ENCODE assay signal across 19 cellular contexts in genomic region chr22:20123364-20124082, GRCh38. TPM values are rescaled to one million over a fixed set of nuclear protein-coding genes. Genes with fewer than 3 reads are reported as not detected.
DNase-seq lines count a peak whose midpoint lies in the region; ATAC-seq, FAIRE-seq and TF ChIP-seq lines count a peak whose summit lies in the region.
"Had no signal": no experiment of that assay in that cellular context is flagged by ENCODE, and none has a peak within 500 bp of the region (broad histone marks: within the 10 kb centered on the region; RNA-seq: fewer than 3 reads in every experiment).

No MANE protein-coding gene starts in this region.

- in situ Hi-C loops in brain microvascular endothelial cell (cut with HindIII; ENCODE audit: low pct_ligation_motif_present, low sequenced_read_pairs) = no loop called here

- H3K4me3 ChIP-seq in CD8-positive, alpha-beta T cell (ENCODE audit: low read depth, low read length) = no peak overlapping the region
- no peak overlapping the region for H3K4me3 ChIP-seq in effector memory CD4-positive, alpha-beta T cell (ENCODE audit: insufficient read depth, low read depth, low read length, poor library complexity, severe bottlenecking)
- H3K4me3 ChIP-seq in trophoblast cell (ENCODE audit: low read depth, low read length) (no peak overlapping the region), brain microvascular endothelial cell (ENCODE audit: low read depth, low read length) (no peak overlapping the region), stomach (no peak overlapping the region)

- no peak overlapping the region for H2BK5ac ChIP-seq in trophoblast cell (ENCODE audit: low read depth, low read length, poor library complexity)

- TF ChIP-seq POLR2A in GM12891 (IDR thresholded peaks at IDR 0.05; ENCODE audit: low read depth, low read length) (peak; percentile 22), stomach (IDR thresholded peaks at IDR 0.05) (no peak)

- H3K14ac ChIP-seq in trophoblast cell (ENCODE audit: low read length) = no peak overlapping the region

- peaks cover 69% of the 10 kb centered on the region for H3K36me3 Mint-ChIP-seq in CD8-positive, alpha-beta T cell

- peaks cover 21% of the 10 kb centered on the region for H3K4me1 ChIP-seq in CD8-positive, alpha-beta T cell (ENCODE audit: insufficient read depth, low read length)
- peaks cover 7% of the 10 kb centered on the region for H3K4me1 ChIP-seq in effector memory CD4-positive, alpha-beta T cell (ENCODE audit: control insufficient read depth, insufficient read depth, low read length, poor library complexity, severe bottlenecking)
- H3K4me1 ChIP-seq in trophoblast cell (ENCODE audit: control insufficient read depth in 1 of 2, insufficient read depth in 2 of 2, low read length in 2 of 2) (peaks cover 2 to 3% of the 10 kb centered on the region in 2 experiments), stomach (peaks cover 6 to 37% (median 27%) of the 10 kb centered on the region in 4 donors)

- no peaks in the 10 kb centered on the region for H3K79me1 ChIP-seq in trophoblast cell (ENCODE audit: low read length)

- no peaks in the 10 kb centered on the region for H3K27me3 ChIP-seq in CD8-positive, alpha-beta T cell (ENCODE audit: insufficient read depth, low read length)
- H3K27me3 ChIP-seq in effector memory CD4-positive, alpha-beta T cell (replicated peaks; ENCODE audit: control insufficient read depth, insufficient read depth, low read length, poor library complexity, severe bottlenecking) = no peaks in the 10 kb centered on the region
- H3K27me3 ChIP-seq in trophoblast cell (ENCODE audit: insufficient read depth, low read length) (no peaks in the 10 kb centered on the region), brain microvascular endothelial cell (replicated peaks) (no peaks in the 10 kb centered on the region), stomach (no peaks in the 10 kb centered on the region)

- no peaks in the 10 kb centered on the region for H3K27me3 Mint-ChIP-seq in CD8-positive, alpha-beta T cell (ENCODE audit: low read depth)

- H2BK120ac ChIP-seq in trophoblast cell (ENCODE audit: insufficient read depth, low read length, poor library complexity) = no peak overlapping the region

- no peak overlapping the region for H3K4ac ChIP-seq in trophoblast cell (ENCODE audit: low read depth, low read length)

- H3K18ac ChIP-seq in trophoblast cell (ENCODE audit: low read length) = peak overlapping the region; percentile 9

- WGBS in trophoblast cell (ENCODE audit: extremely low coverage, insufficient coverage, insufficient read length) = 100% methylated on average over 3 of the region's 13 CpGs
- 91 to 94% (median 93%) methylated on average over 12 to 13 of the region's 13 CpGs for WGBS in stomach, 5 donors

- H3K27ac ChIP-seq in CD8-positive, alpha-beta T cell (ENCODE audit: low read depth, low read length) = no peak overlapping the region
- H3K27ac ChIP-seq in effector memory CD4-positive, alpha-beta T cell (ENCODE audit: insufficient read depth, low read length, poor library complexity, severe bottlenecking) = peak overlapping the region; percentile 2
- H3K27ac ChIP-seq in trophoblast cell (ENCODE audit: low read depth, low read length) (no peak overlapping the region), brain microvascular endothelial cell (no peak overlapping the region), stomach (no peak overlapping the region)

- no peak overlapping the region for H4K91ac ChIP-seq in trophoblast cell (ENCODE audit: low read depth, low read length)

- H2BK12ac ChIP-seq in trophoblast cell (ENCODE audit: low read length) = no peak overlapping the region

- no peaks in the 10 kb centered on the region for H3K9me3 Mint-ChIP-seq in CD8-positive, alpha-beta T cell
- H3K9me3 Mint-ChIP-seq: CD14-positive monocyte, H9 had no signal

- H3K36me3 ChIP-seq in CD8-positive, alpha-beta T cell (ENCODE audit: insufficient read depth, low read length) = peaks cover 22% of the 10 kb centered on the region
- H3K36me3 ChIP-seq in effector memory CD4-positive, alpha-beta T cell (ENCODE audit: control insufficient read depth, insufficient read depth, low read length) = peaks cover 55% of the 10 kb centered on the region
- peaks cover 80 to 85% of the 10 kb centered on the region in 2 experiments for H3K36me3 ChIP-seq in trophoblast cell (ENCODE audit: control insufficient read depth in 1 of 2, insufficient read depth in 2 of 2, low read length in 2 of 2)
- peaks cover 74% of the 10 kb centered on the region for H3K36me3 ChIP-seq in brain microvascular endothelial cell (replicated peaks)
- peaks cover 52 to 88% (median 86%) of the 10 kb centered on the region in 4 donors for H3K36me3 ChIP-seq in stomach

- H4K12ac ChIP-seq in trophoblast cell (ENCODE audit: low read depth, low read length) = no peak overlapping the region

- H4K8ac ChIP-seq in trophoblast cell (ENCODE audit: low read depth, low read length) = no peak overlapping the region

- ATAC-seq in CD8-positive, alpha-beta T cell = peak; percentile 25
- ATAC-seq in GM21390 (IDR thresholded peaks at IDR 0.05; ENCODE audit: unreplicated experiment) = no peak

- no peak overlapping the region for H3K4me2 ChIP-seq in trophoblast cell (ENCODE audit: low read length)

- H3K9ac ChIP-seq in trophoblast cell (ENCODE audit: low read length) = no peak overlapping the region

- no peak overlapping the region for H2AK5ac ChIP-seq in trophoblast cell (ENCODE audit: low read length)

- CTCF ChIA-PET in CD8-positive, alpha-beta T cell (lab: Charles Lee) = no interaction called here

- H3K4me3 Mint-ChIP-seq in CD8-positive, alpha-beta T cell = no peak overlapping the region
- H3K4me3 Mint-ChIP-seq: CD14-positive monocyte, H9 had no signal

- FAIRE-seq in GM12891 (lab: Jason Lieb, UNC) = no peak
- FAIRE-seq: RCC 7860 had no signal

- no peak for TF ChIP-seq CTCF in CD8-positive, alpha-beta T cell (IDR thresholded peaks at IDR 0.05)
- TF ChIP-seq CTCF in brain microvascular endothelial cell (IDR thresholded peaks at IDR 0.05; ENCODE audit: low read depth, low read length, missing control alignments) (no peak), stomach (IDR thresholded peaks at IDR 0.05) (no peak)

- TF ChIP-seq EP300 in stomach (IDR thresholded peaks at IDR 0.05) = no peak

- peaks cover 26% of the 10 kb centered on the region for H3K4me1 Mint-ChIP-seq in CD8-positive, alpha-beta T cell (ENCODE audit: low read depth)

- intact Hi-C loops in CD8-positive, alpha-beta T cell (cut with DNase I, micrococcal nuclease) = no loop called here
- intact Hi-C loops in stomach (cut with DNase I; ENCODE audit: low total_unique reads) = no loop called here

- peak overlapping the region; percentile 66 for H3K27ac Mint-ChIP-seq in CD8-positive, alpha-beta T cell

- H3K9me3 ChIP-seq in CD8-positive, alpha-beta T cell (ENCODE audit: low read length) = no peaks in the 10 kb centered on the region
- no peaks in the 10 kb centered on the region for H3K9me3 ChIP-seq in effector memory CD4-positive, alpha-beta T cell (ENCODE audit: control insufficient read depth, low read length)
- H3K9me3 ChIP-seq in trophoblast cell (ENCODE audit: insufficient read depth, low read depth, low read length) = no peaks in the 10 kb centered on the region
- H3K9me3 ChIP-seq in stomach = no peaks in the 10 kb centered on the region
- H3K9me3 ChIP-seq: Caco-2 had no signal

- no peak for DNase-seq in CD8-positive, alpha-beta T cell
- DNase-seq in GM12891 (ENCODE audit: insufficient read length, low spot score) (no peak), trophoblast cell (no peak), brain microvascular endothelial cell (no peak), stomach (no peak)
- DNase-seq in effector memory CD4-positive, alpha-beta T cell = no peak
- DNase-seq: ACHN, Caco-2, H9, NCI-H1417 treated with DMSO at 0.1 percent for 48 hours, NCI-H187 treated with DMSO at 0.1 percent for 48 hours, NCI-H2227 treated with DMSO at 0.1 percent for 48 hours, NCI-H510A treated with DMSO at 0.1 percent for 48 hours, NCI-H774, Right ventricle myocardium superior had no signal

- H3K23ac ChIP-seq in trophoblast cell (ENCODE audit: low read length) = no peak overlapping the region

- POLR2A ChIA-PET in CD8-positive, alpha-beta T cell (lab: Charles Lee) = no interaction called here

- peaks cover 3% of the 10 kb centered on the region for H3K79me2 ChIP-seq in trophoblast cell (ENCODE audit: control insufficient read depth, insufficient read depth, low read length, poor library complexity)

- no peak overlapping the region for H2AFZ ChIP-seq in trophoblast cell (ENCODE audit: insufficient read depth, low read length, poor library complexity)

TF ChIP-seq in GM12891, 5 proteins besides CTCF, POLR2A, EP300 and RAD21:
- TF ChIP-seq POLR2AphosphoS5 (IDR thresholded peaks at IDR 0.05; ENCODE audit: low read depth, low read length) (0 out of 2 replicates have a peak, but pooled peaks have one; percentile 19), POU2F2 (IDR thresholded peaks at IDR 0.05; ENCODE audit: low read depth, low read length) (no peak)
TF ChIP-seq in GM12891: peak in this region for 1.

RNA-seq across cellular contexts. Expression of gene TRMT2A, which starts 6.5 kb away (rescaled TPM):
- total RNA-seq in CD8-positive, alpha-beta T cell = 10 to 100 TPM; 57.8 to 62.8 TPM
- polyA plus RNA-seq in GM12891 (2012; ENCODE audit: low read depth, missing spikeins) = 45.8 TPM
- polyA plus RNA-seq in trophoblast cell (2013) = 27.5 and 32.4 TPM in 2 replicates
- total RNA-seq in stomach = 100 to 1,000 TPM in 1 of 5 donors, 10 to 100 TPM in 4; 30.5 to 143 (median 89.5) TPM
- 10 to 100 TPM; 17.9 to 70.3 (median 33.6) TPM for polyA plus RNA-seq in stomach

RNA-seq across cellular contexts. Expression of gene RANBP1, which starts 7.6 kb away (rescaled TPM):
- 10 to 100 TPM; 61.5 to 66.2 TPM for total RNA-seq in CD8-positive, alpha-beta T cell
- polyA plus RNA-seq in GM12891 (2012; ENCODE audit: low read depth, missing spikeins) = 168 TPM
- polyA plus RNA-seq in trophoblast cell (2013) = 227 and 234 TPM in 2 replicates
- 100 to 1,000 TPM in 3 of 5 donors, 10 to 100 TPM in 2; 23.9 to 200 (median 127) TPM for total RNA-seq in stomach
- 10 to 100 TPM; 72.8 to 93.5 (median 90.3) TPM for polyA plus RNA-seq in stomach

RNA-seq across cellular contexts. Expression of gene ZDHHC8, which starts 8.1 kb away (rescaled TPM):
- 10 to 100 TPM; 39.3 to 43.4 TPM for total RNA-seq in CD8-positive, alpha-beta T cell
- 7.3 TPM for polyA plus RNA-seq in GM12891 (2012; ENCODE audit: low read depth, missing spikeins)
- 39.6 and 41.0 TPM in 2 replicates for polyA plus RNA-seq in trophoblast cell (2013)
- 100 to 1,000 TPM in 1 of 5 donors, 10 to 100 TPM in 3, 1 to 10 TPM in 1; 4.2 to 228 (median 23.6) TPM for total RNA-seq in stomach
- polyA plus RNA-seq in stomach = 10 to 100 TPM in 1 of 3 donors, 1 to 10 TPM in 2; 3.2 to 22.8 (median 9.7) TPM

RNA-seq across cellular contexts. Expression of gene CCDC188, which starts 27.3 kb away (rescaled TPM):
- total RNA-seq in CD8-positive, alpha-beta T cell = not detected
- 0.05 TPM for polyA plus RNA-seq in GM12891 (2012; ENCODE audit: low read depth, missing spikeins)
- polyA plus RNA-seq in trophoblast cell (2013) = not detected in 2 replicates
- total RNA-seq in stomach = 10 to 100 TPM in 1 of 5 donors, 1 to 10 TPM in 1, under 1 TPM in 2, not detected in 1; 0.37 to 40.8 (median 2.1) TPM
- polyA plus RNA-seq in stomach = 1 to 10 TPM in 1 of 3 donors, under 1 TPM in 2; 0.10 to 2.7 (median 0.76) TPM
- total RNA-seq: Caco-2, H9, OCI-LY7 had no signal
- polyA plus RNA-seq: CD14-positive monocyte had no signal

RNA-seq across cellular contexts. Expression of gene DGCR8, which starts 43.5 kb away (rescaled TPM):
- 10 to 100 TPM; 16.9 to 22.1 TPM for total RNA-seq in CD8-positive, alpha-beta T cell
- polyA plus RNA-seq in GM12891 (2012; ENCODE audit: low read depth, missing spikeins) = 13.9 TPM
- 16.9 and 17.3 TPM in 2 replicates for polyA plus RNA-seq in trophoblast cell (2013)
- 10 to 100 TPM; 25.1 to 55.4 (median 48.5) TPM for total RNA-seq in stomach
- polyA plus RNA-seq in stomach = 10 to 100 TPM in 1 of 3 donors, 1 to 10 TPM in 2; 7.8 to 13.8 (median 9.3) TPM
